Comparison of ENCODE assay signal across 19 cellular contexts in the genomic region with DNA sequence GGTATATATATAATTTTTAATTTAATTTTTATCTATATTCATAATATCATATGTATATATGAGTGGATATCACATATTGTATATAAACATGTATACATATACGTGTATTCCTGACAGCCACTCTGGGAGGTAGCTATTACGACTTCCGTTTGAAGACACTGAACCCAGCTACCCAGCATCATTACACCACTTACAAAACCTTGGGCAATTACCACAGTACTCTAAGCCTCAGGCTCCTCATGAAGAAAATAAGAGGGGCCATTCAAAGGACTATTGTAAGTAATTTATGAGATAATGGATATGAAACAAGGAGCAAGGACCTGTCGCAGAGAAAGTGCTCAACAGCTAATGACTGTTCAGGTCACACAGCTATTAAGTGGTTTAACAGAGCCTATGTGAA. TPM values are rescaled to one million over a fixed set of nuclear protein-coding genes. Genes with fewer than 3 reads are reported as not detected.
"Had no signal": no experiment of that assay in that cellular context is flagged by ENCODE, and none has a peak within 500 bp of the region (broad histone marks: within the 10 kb centered on the region; RNA-seq: fewer than 3 reads in every experiment).

No MANE protein-coding gene starts in this region.

- H3K27me3 Mint-ChIP-seq: activated B cell treated with CpG ODN at 0.5 μM for 24 hours had no signal

- H3K27me3 ChIP-seq: ovary, transverse colon had no signal

- ATAC-seq: mucosa of descending colon, psoas muscle, right cardiac atrium had no signal

- H3K9me3 Mint-ChIP-seq: activated B cell treated with CpG ODN at 0.5 μM for 24 hours; activated CD4-positive, alpha-beta memory T cell treated with anti-CD3 and anti-CD28 coated beads for 36 hours; stimulated activated naive CD8-positive, alpha-beta T cell treated with anti-CD3 and anti-CD28 coated beads, Interleukin-15, Interleukin-2, amounts not matched to agents 100 ng/mL and 50 ng/mL, for 24 hours had no signal

- H3K27ac Mint-ChIP-seq: activated B cell treated with CpG ODN at 0.5 μM for 24 hours; activated CD4-positive, alpha-beta memory T cell treated with anti-CD3 and anti-CD28 coated beads for 36 hours; activated naive CD8-positive, alpha-beta T cell; naive B cell; stimulated activated naive CD8-positive, alpha-beta T cell treated with anti-CD3 and anti-CD28 coated beads, Interleukin-15, Interleukin-2, amounts not matched to agents 100 ng/mL and 50 ng/mL, for 24 hours had no signal

- H3K36me3 Mint-ChIP-seq: activated CD4-positive, alpha-beta memory T cell treated with anti-CD3 and anti-CD28 coated beads for 36 hours; activated naive CD8-positive, alpha-beta T cell; naive B cell had no signal

- H3K27ac ChIP-seq: left ventricle myocardium inferior, ovary, psoas muscle, skin epidermis, transverse colon had no signal

- H3K4me1 Mint-ChIP-seq: activated B cell treated with CpG ODN at 0.5 μM for 24 hours, naive B cell had no signal

- H3K4me3 Mint-ChIP-seq: activated B cell treated with CpG ODN at 0.5 μM for 24 hours; activated CD4-positive, alpha-beta memory T cell treated with anti-CD3 and anti-CD28 coated beads for 36 hours; activated naive CD8-positive, alpha-beta T cell; naive B cell; stimulated activated naive CD8-positive, alpha-beta T cell treated with anti-CD3 and anti-CD28 coated beads, Interleukin-15, Interleukin-2, amounts not matched to agents 100 ng/mL and 50 ng/mL, for 24 hours had no signal

- DNase-seq: activated B cell treated with CpG ODN at 0.5 μM for 24 hours; activated CD4-positive, alpha-beta memory T cell treated with anti-CD3 and anti-CD28 coated beads for 36 hours; activated CD4-positive, alpha-beta T cell treated with anti-CD3 and anti-CD28 coated beads for 4 hours; cerebellar nuclear complex; cortex of kidney; head of caudate nucleus; kidney glomerular epithelial cell; left ventricle myocardium inferior; mesenchymal stem cell; mucosa of descending colon; naive B cell; ovary; psoas muscle; right cardiac atrium; transverse colon had no signal

- H3K9me3 ChIP-seq: left ventricle myocardium inferior, mucosa of descending colon, ovary, psoas muscle, transverse colon had no signal

- H3K36me3 ChIP-seq: left ventricle myocardium inferior, ovary, transverse colon had no signal

- H3K4me3 ChIP-seq: left ventricle myocardium inferior, mucosa of descending colon, ovary, psoas muscle, skin epidermis, transverse colon had no signal

RNA-seq across cellular contexts. Expression of a gene that starts 52.4 kb away (rescaled TPM):
- total RNA-seq: activated B cell treated with CpG ODN at 0.5 μM for 24 hours; activated CD4-positive, alpha-beta memory T cell treated with anti-CD3 and anti-CD28 coated beads for 36 hours; bronchial epithelial cell; psoas muscle had no signal
- polyA plus RNA-seq: psoas muscle had no signal
